ENCODE assay signal across 11 cellular contexts in the genomic region with DNA sequence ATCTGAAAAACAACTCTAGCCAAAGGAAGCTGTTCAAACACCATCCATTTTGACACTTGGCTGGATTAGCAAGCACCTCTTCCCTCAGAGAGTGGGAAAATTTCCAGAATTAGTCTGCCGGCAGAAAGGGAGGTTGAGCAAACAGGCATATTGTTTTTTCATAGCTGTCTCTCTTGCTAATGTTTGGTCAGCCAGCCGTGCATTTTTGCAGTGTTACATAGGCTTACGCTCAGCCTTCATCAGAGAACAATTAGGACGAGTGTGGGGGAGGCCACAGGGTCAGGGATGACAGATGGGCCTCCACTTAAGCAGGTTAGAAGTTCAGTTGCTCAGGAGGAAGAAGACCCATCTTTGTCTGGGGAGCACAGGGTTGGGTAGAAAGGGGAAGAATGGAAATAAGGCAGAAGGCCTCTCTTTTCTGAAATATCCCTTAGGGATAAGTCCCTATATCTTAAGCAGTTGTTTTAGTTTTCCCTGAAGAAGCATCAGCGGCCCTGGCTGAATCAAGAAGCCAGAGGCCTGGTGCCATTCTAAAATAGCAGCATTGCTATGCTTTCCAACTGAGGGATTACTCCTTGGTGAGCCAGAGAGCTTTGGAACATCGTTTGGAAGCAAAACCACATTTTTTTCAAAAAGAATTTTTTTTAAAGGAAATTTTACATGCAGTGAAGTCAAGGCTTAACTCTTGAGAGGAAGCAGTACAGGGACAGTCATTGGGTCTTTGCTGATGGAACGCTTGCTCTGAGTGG.
DNase-seq lines count a peak whose midpoint lies in the region; ATAC-seq and TF ChIP-seq lines count a peak whose summit lies in the region.
"Had no signal": no experiment of that assay in that cellular context is flagged by ENCODE, and none has a peak within 500 bp of the region (broad histone marks: within the 10 kb centered on the region; RNA-seq: fewer than 3 reads in every experiment).

No MANE protein-coding gene starts in this region.

- DNase-seq in GM23338 (ENCODE audit: low spot score) (no peak), RPMI7951 (ENCODE audit: low read depth) (peak; percentile 67), GOT3 (lab: John Stamatoyannopoulos, UW) (no peak), posterior vena cava (ENCODE audit: low spot score) (no peak)
- DNase-seq: activated CD8-positive, alpha-beta memory T cell treated with anti-CD3 and anti-CD28 coated beads, Interleukin-2, amount 10 ng/mL, durations not matched to agents 7 days and 5 days had no signal

- H3K27me3 ChIP-seq in GM23338 (ENCODE audit: insufficient read depth) (no peaks in the 10 kb centered on the region), gastroesophageal sphincter (peaks cover 4% of the 10 kb centered on the region), skeletal muscle tissue (ENCODE audit: control insufficient read depth in 3 of 3, insufficient read depth in 3 of 3, low read length in 3 of 3) (no peaks in the 10 kb centered on the region)

- ATAC-seq in GM23338 (no peak), gastroesophageal sphincter (peak; percentile 60), HG03342 (IDR thresholded peaks at IDR 0.05; ENCODE audit: unreplicated experiment) (no peak), GM19023 (IDR thresholded peaks at IDR 0.05; ENCODE audit: unreplicated experiment) (no peak)
- ATAC-seq: activated CD8-positive, alpha-beta memory T cell treated with anti-CD3 and anti-CD28 coated beads, Interleukin-2, amount 10 ng/mL, durations not matched to agents 7 days and 5 days; HCT116 had no signal

- 14 to 54% methylated on average over 3 to 6 of the region's 7 CpGs for WGBS in gastroesophageal sphincter (ENCODE audit: low coverage in 1 of 2), 2 donors

- H3K36me3 ChIP-seq in GM23338 (ENCODE audit: insufficient read depth) (no peaks in the 10 kb centered on the region), gastroesophageal sphincter (no peaks in the 10 kb centered on the region), skeletal muscle tissue (ENCODE audit: control insufficient read depth in 3 of 3, insufficient read depth in 3 of 3, low read length in 3 of 3) (no peaks in the 10 kb centered on the region)
- H3K36me3 ChIP-seq: prostate gland had no signal

- H3K4me1 ChIP-seq in GM23338 (ENCODE audit: insufficient read depth) (peaks cover 13% of the 10 kb centered on the region), gastroesophageal sphincter (peaks cover 0 to 38% (median 13%) of the 10 kb centered on the region in 3 donors), skeletal muscle tissue (ENCODE audit: control insufficient read depth in 3 of 3, insufficient read depth in 3 of 3, low read length in 3 of 3) (peaks cover 6 to 21% (median 19%) of the 10 kb centered on the region in 3 donors)
- H3K4me1 ChIP-seq: prostate gland had no signal

- peaks cover 12% of the 10 kb centered on the region for H3K9me3 Mint-ChIP-seq in GM23338

- no peak overlapping the region for H3K4me3 Mint-ChIP-seq in GM23338
- H3K4me3 Mint-ChIP-seq: activated CD8-positive, alpha-beta memory T cell treated with anti-CD3 and anti-CD28 coated beads, Interleukin-2, amount 10 ng/mL, durations not matched to agents 7 days and 5 days had no signal

- peaks cover 5% of the 10 kb centered on the region for H3K27me3 Mint-ChIP-seq in GM23338 (ENCODE audit: insufficient read depth, low read depth, poor library complexity)

- no peak overlapping the region for H3K9ac ChIP-seq in skeletal muscle tissue (ENCODE audit: low read depth in 1 of 3, low read length in 3 of 3)

- no peaks in the 10 kb centered on the region for H3K9me3 ChIP-seq in gastroesophageal sphincter
- no peaks in the 10 kb centered on the region for H3K9me3 ChIP-seq in skeletal muscle tissue (ENCODE audit: control insufficient read depth in 3 of 3, low read length in 3 of 3)
- H3K9me3 ChIP-seq: prostate gland had no signal

- H3K27ac Mint-ChIP-seq in GM23338: peak overlapping the region; percentile 56; the same call in 1 of the 2 replicates
- H3K27ac Mint-ChIP-seq: activated CD8-positive, alpha-beta memory T cell treated with anti-CD3 and anti-CD28 coated beads, Interleukin-2, amount 10 ng/mL, durations not matched to agents 7 days and 5 days had no signal

- TF ChIP-seq POLR2A in gastroesophageal sphincter (IDR thresholded peaks at IDR 0.05): no peak

- H3K27ac ChIP-seq in GM23338 (ENCODE audit: low read depth) (no peak overlapping the region), gastroesophageal sphincter (peak overlapping the region; percentile 43 to 82 (median 74)), skeletal muscle tissue (ENCODE audit: low read depth, low read length) (peak overlapping the region; percentile 51)
- H3K27ac ChIP-seq: prostate gland had no signal

- no peak for TF ChIP-seq CTCF in GM23338 (conservative IDR thresholded peaks at IDR 0.05; ENCODE audit: low read depth in 2 of 2)
- TF ChIP-seq CTCF in gastroesophageal sphincter (IDR thresholded peaks at IDR 0.05): no peak

- H4K20me1 ChIP-seq in GM23338 (replicated peaks; ENCODE audit: insufficient read depth): no peaks in the 10 kb centered on the region

- H2AFZ ChIP-seq in GM23338: no peak overlapping the region

- H3K79me2 ChIP-seq in GM23338 (replicated peaks; ENCODE audit: insufficient read depth): no peaks in the 10 kb centered on the region; the same call in 1 of the 2 replicates

- peaks cover 22% of the 10 kb centered on the region for H3F3A ChIP-seq in GM23338 (replicated peaks; ENCODE audit: low read depth)

- H3K4me3 ChIP-seq in GM23338 (no peak overlapping the region), gastroesophageal sphincter (no peak overlapping the region), skeletal muscle tissue (ENCODE audit: low read length in 3 of 3) (no peak overlapping the region)
- H3K4me3 ChIP-seq: prostate gland had no signal

- H3K4me2 ChIP-seq in GM23338: no peak overlapping the region

- TF ChIP-seq EP300 in gastroesophageal sphincter (IDR thresholded peaks at IDR 0.05): no peak

- intact Hi-C loops in posterior vena cava (cut with DNase I): loop anchor here in 1 of 2 donors (5.0 kb wide), 1 partner anchor 205 kb away; no protein-coding TSS in a partner anchor

- H3K4me1 Mint-ChIP-seq in GM23338: peaks cover 32% of the 10 kb centered on the region

- H3K9me2 ChIP-seq in GM23338 (ENCODE audit: insufficient read depth): peaks cover 7% of the 10 kb centered on the region

- H3K36me3 Mint-ChIP-seq in GM23338 (ENCODE audit: low read depth): peaks cover 17% of the 10 kb centered on the region

TF ChIP-seq in GM23338, 12 proteins besides CTCF, POLR2A, EP300 and RAD21 (continues in another document):
- TF ChIP-seq ZNF462 (CRISPR knock-in tag; IDR thresholded peaks at IDR 0.05) (no peak), CREB1 (CRISPR knock-in tag; IDR thresholded peaks at IDR 0.05; ENCODE audit: low read depth) (no peak), EZH2 (IDR thresholded peaks at IDR 0.05; ENCODE audit: low read depth, unreplicated experiment) (no peak)
